ENCODE assay signal across 28 cellular contexts in the genomic region with DNA sequence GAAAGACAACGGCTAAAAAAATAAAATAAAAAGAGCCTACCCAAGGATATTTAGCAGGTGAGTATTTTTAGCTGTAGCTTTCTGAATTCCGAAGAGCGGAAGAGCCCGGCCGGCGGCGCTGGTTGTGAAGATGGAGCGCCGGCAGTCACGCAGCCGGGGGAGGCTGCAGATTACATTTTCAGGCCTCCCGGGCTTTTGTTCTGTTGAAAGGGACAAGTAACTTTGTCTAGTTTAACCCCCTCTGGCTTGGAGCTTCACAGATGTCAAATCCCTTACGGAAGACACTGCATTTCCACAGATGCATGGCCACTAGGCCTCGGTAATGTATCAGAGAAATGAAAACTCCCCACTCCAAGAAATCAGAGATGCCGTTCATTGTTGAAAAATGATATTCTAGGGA.
"Had no signal": no experiment of that assay in that cellular context is flagged by ENCODE, and none has a peak within 500 bp of the region (broad histone marks: within the 10 kb centered on the region; RNA-seq: fewer than 3 reads in every experiment).

No MANE protein-coding gene starts in this region.

- DNase-seq: hippocampal formation; kidney glomerular epithelial cell; left cardiac atrium; left lung; mesendoderm; naive B cell; natural killer cell; nephron progenitor cell; nucleus accumbens; pancreas; posterior cingulate gyrus; right lobe of liver; stimulated activated CD4-positive, alpha-beta T cell treated with anti-CD3 and anti-CD28 coated beads, Interleukin-1b, Interleukin-23, amount 100 ng/mL, for 48 hours; stimulated activated CD4-positive, alpha-beta T cell treated with anti-CD3 and anti-CD28 coated beads, Interleukin-2, amount 100 ng/mL, for 48 hours; stimulated activated CD4-positive, alpha-beta T cell treated with anti-CD3 and anti-CD28 coated beads, Interleukin-4, amount 100 ng/mL, for 4 hours; stimulated activated CD8-positive, alpha-beta memory T cell treated with anti-CD3 and anti-CD28 coated beads, Interleukin-4, amount 100 ng/mL, for 48 hours; stimulated activated naive CD4-positive, alpha-beta T cell treated with Interleukin-2 at 50 U/mL for 16 hours; stimulated activated naive CD8-positive, alpha-beta T cell treated with anti-CD3 and anti-CD28 coated beads, Interleukin-15, amount 100 ng/mL, for 72 hours; substantia nigra; upper lobe of left lung had no signal

- H3K9me3 ChIP-seq: left lung, pancreas, prostate gland, right lobe of liver, tibial nerve, upper lobe of left lung, vagina had no signal

- H3K9me3 Mint-ChIP-seq: mesothelial cell of epicardium; natural killer cell; nephron progenitor cell; stimulated activated naive CD8-positive, alpha-beta T cell treated with anti-CD3 and anti-CD28 coated beads, Interleukin-15, amount 100 ng/mL, for 72 hours had no signal

- H3K36me3 Mint-ChIP-seq: mesothelial cell of epicardium; naive B cell; natural killer cell; stimulated activated memory B cell treated with anti-CD40 and anti-IgM and Interleukin-4, amounts not matched to agents 10 μg/mL and 1 μg/mL and 100 μg/mL, for 72 hours had no signal

- H3K27me3 Mint-ChIP-seq: stimulated activated memory B cell treated with anti-CD40 and anti-IgM and Interleukin-4, amounts not matched to agents 10 μg/mL and 1 μg/mL and 100 μg/mL, for 72 hours had no signal

- H3K27ac ChIP-seq: left lung, pancreas, prostate gland, right lobe of liver, tibial nerve, upper lobe of left lung, vagina had no signal

- H3K4me1 ChIP-seq: left lung, pancreas, prostate gland, right lobe of liver, tibial nerve, upper lobe of left lung, vagina had no signal

- FAIRE-seq: keratinocyte, pancreas had no signal

- H3K4me3 Mint-ChIP-seq: mesothelial cell of epicardium; naive B cell; natural killer cell; nephron progenitor cell; stimulated activated memory B cell treated with anti-CD40 and anti-IgM and Interleukin-4, amounts not matched to agents 10 μg/mL and 1 μg/mL and 100 μg/mL, for 72 hours; stimulated activated naive CD8-positive, alpha-beta T cell treated with anti-CD3 and anti-CD28 coated beads, Interleukin-15, amount 100 ng/mL, for 72 hours had no signal

- H3K27ac Mint-ChIP-seq: mesothelial cell of epicardium; naive B cell; natural killer cell; nephron progenitor cell; stimulated activated memory B cell treated with anti-CD40 and anti-IgM and Interleukin-4, amounts not matched to agents 10 μg/mL and 1 μg/mL and 100 μg/mL, for 72 hours; stimulated activated naive CD8-positive, alpha-beta T cell treated with anti-CD3 and anti-CD28 coated beads, Interleukin-15, amount 100 ng/mL, for 72 hours had no signal

- H3K27me3 ChIP-seq: left lung, pancreas, right lobe of liver, tibial nerve, upper lobe of left lung, vagina had no signal

- H3K4me1 Mint-ChIP-seq: naive B cell; natural killer cell; stimulated activated memory B cell treated with anti-CD40 and anti-IgM and Interleukin-4, amounts not matched to agents 10 μg/mL and 1 μg/mL and 100 μg/mL, for 72 hours; stimulated activated naive CD8-positive, alpha-beta T cell treated with anti-CD3 and anti-CD28 coated beads, Interleukin-15, amount 100 ng/mL, for 72 hours had no signal

- H3K36me3 ChIP-seq: left lung, pancreas, prostate gland, right lobe of liver, tibial nerve, upper lobe of left lung, vagina had no signal

- H3K4me3 ChIP-seq: left lung, lung, pancreas, prostate gland, right lobe of liver, smooth muscle cell, tibial nerve, upper lobe of left lung, vagina had no signal
